2 cellular contexts compared by ENCODE assay signal in the genomic region with DNA sequence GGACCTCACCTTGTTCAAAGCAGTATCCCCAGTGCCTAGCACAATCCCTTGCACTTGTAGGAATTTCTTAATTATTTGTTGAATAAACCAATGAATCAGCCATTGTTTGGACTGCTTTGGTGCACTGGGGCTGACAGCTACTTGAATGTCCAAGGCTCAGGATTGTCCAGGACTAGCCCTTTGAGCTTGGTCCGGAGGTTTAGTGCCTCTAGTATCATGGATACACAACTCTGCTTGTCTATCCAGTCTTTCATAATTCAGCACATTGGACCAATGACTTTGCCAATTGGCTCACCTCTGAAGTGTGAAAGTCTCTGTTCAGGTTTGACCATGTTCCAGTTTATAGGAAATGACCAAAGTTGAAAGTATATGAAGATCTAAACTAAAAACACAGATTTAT. TPM values are rescaled to one million over a fixed set of nuclear protein-coding genes. Genes with fewer than 3 reads are reported as not detected.
"Had no signal": no experiment of that assay in that cellular context is flagged by ENCODE, and none has a peak within 500 bp of the region (broad histone marks: within the 10 kb centered on the region; RNA-seq: fewer than 3 reads in every experiment).

No MANE protein-coding gene starts in this region.

RNA-seq across cellular contexts. Expression of a gene that starts 27.1 kb away (rescaled TPM):
- total RNA-seq: G401, GM12878 had no signal
- polyA plus RNA-seq: GM12878 had no signal
